24 cellular contexts compared by ENCODE assay signal in the genomic region with DNA sequence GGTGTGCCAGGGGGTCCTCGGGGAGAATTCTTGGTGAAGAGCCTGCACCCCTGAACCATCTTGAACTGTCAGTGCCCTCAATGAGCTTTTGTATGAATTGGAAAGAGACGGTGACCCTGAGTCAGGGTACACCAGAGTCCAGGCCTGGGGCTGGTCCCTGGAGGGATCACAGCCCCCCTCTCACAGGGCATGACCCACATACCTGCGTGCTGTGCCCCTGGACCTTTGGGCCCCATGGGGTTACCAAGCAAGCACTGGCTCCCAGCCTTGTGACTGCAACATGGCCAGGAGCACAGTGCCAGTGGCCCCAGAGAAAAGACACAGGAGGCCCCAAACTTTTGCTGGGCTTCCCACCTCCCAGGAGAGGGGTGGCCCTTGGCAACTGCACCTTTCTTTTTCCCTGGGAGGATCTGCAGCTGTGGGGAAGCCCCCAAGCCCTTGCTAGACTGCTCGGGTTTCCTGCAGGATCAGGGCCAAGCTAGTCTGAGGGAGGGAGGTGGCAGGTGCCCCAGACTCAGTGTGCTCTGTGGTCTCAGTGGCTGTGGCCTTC.
A peak's percentile ranks its signal among the peaks of the same experiment; 100 is the strongest.
DNase-seq lines count a peak whose midpoint lies in the region; ATAC-seq and TF ChIP-seq lines count a peak whose summit lies in the region.
"Had no signal": no experiment of that assay in that cellular context is flagged by ENCODE, and none has a peak within 500 bp of the region (broad histone marks: within the 10 kb centered on the region; RNA-seq: fewer than 3 reads in every experiment).

No MANE protein-coding gene starts in this region.

- TF ChIP-seq CTCF in lower leg skin (IDR thresholded peaks at IDR 0.05) (no peak), testis (IDR thresholded peaks at IDR 0.05) (no peak)

- no peaks in the 10 kb centered on the region for H3K4me1 ChIP-seq in testis

- no peaks in the 10 kb centered on the region for H3K9me3 ChIP-seq in testis

- H3K4me1 Mint-ChIP-seq in stimulated activated naive CD8-positive, alpha-beta T cell treated with anti-CD3 and anti-CD28 coated beads, Interleukin-15, amount 100 ng/mL, for 72 hours = no peaks in the 10 kb centered on the region

- no peaks in the 10 kb centered on the region for H3K27me3 ChIP-seq in testis

- intact Hi-C loops in lower leg skin (cut with DNase I; ENCODE audit: low total_unique reads) (no loop called here), testis (cut with DNase I; ENCODE audit: low total_unique reads) (no loop called here)

- no peaks in the 10 kb centered on the region for H3K36me3 ChIP-seq in testis (ENCODE audit: low read depth, missing control alignments)

- no peak overlapping the region for H3K4me3 Mint-ChIP-seq in stimulated activated naive CD8-positive, alpha-beta T cell treated with anti-CD3 and anti-CD28 coated beads, Interleukin-15, amount 100 ng/mL, for 72 hours
- H3K4me3 Mint-ChIP-seq: CD4-positive, alpha-beta T cell had no signal

- TF ChIP-seq POLR2A in lower leg skin (IDR thresholded peaks at IDR 0.05) (no peak), testis (IDR thresholded peaks at IDR 0.05) (no peak)

- 86 to 88% methylated on average over 3 of the region's 4 CpGs for WGBS in lower leg skin, 2 donors
- WGBS in testis, 2 donors = 84 to 90% methylated on average over 2 to 4 of the region's 4 CpGs

- ATAC-seq in stimulated activated naive CD8-positive, alpha-beta T cell treated with anti-CD3 and anti-CD28 coated beads, Interleukin-15, amount 100 ng/mL, for 72 hours = peak; percentile 18
- ATAC-seq in stimulated activated naive CD8-positive, alpha-beta T cell treated with anti-CD3 and anti-CD28 coated beads, Interleukin-15, Interleukin-2, amounts not matched to agents 100 U/mL and 50 U/mL, for 24 hours = no peak
- no peak for ATAC-seq in HG02678 (IDR thresholded peaks at IDR 0.05; ENCODE audit: unreplicated experiment)
- ATAC-seq in activated CD4-positive, CD25-positive, alpha-beta regulatory T cell treated with anti-CD3 and anti-CD28 coated beads, Interleukin-2, amount 50 U/mL, for 24 hours = no peak
- ATAC-seq: HCT116, HepG2 had no signal

- no peak overlapping the region for H3K27ac Mint-ChIP-seq in stimulated activated naive CD8-positive, alpha-beta T cell treated with anti-CD3 and anti-CD28 coated beads, Interleukin-15, amount 100 ng/mL, for 72 hours
- H3K27ac Mint-ChIP-seq: CD4-positive, alpha-beta T cell had no signal

- H3K4me3 ChIP-seq in lower leg skin (ENCODE audit: low read depth, poor library complexity, severe bottlenecking) = no peak overlapping the region
- H3K4me3 ChIP-seq in testis = no peak overlapping the region

- H3K27me3 Mint-ChIP-seq in stimulated activated naive CD8-positive, alpha-beta T cell treated with anti-CD3 and anti-CD28 coated beads, Interleukin-15, amount 100 ng/mL, for 72 hours = no peaks in the 10 kb centered on the region
- H3K27me3 Mint-ChIP-seq: CD4-positive, alpha-beta T cell had no signal

- peaks cover 0 to 34% of the 10 kb centered on the region in 2 donors for H3K9me3 Mint-ChIP-seq in stimulated activated naive CD8-positive, alpha-beta T cell treated with anti-CD3 and anti-CD28 coated beads, Interleukin-15, amount 100 ng/mL, for 72 hours

- DNase-seq in stimulated activated naive CD8-positive, alpha-beta T cell treated with anti-CD3 and anti-CD28 coated beads, Interleukin-15, amount 100 ng/mL, for 72 hours = no peak
- DNase-seq in stimulated activated naive CD8-positive, alpha-beta T cell treated with anti-CD3 and anti-CD28 coated beads, Interleukin-15, Interleukin-2, amounts not matched to agents 100 U/mL and 50 U/mL, for 24 hours = no peak
- DNase-seq in lower leg skin (ENCODE audit: low spot score in 2 of 2) (peak; percentile 7 to 68), testis (peak; percentile 6), cerebellar cortex (ENCODE audit: low spot score) (no peak)
- DNase-seq: 8988T; ACHN; CD4-positive, alpha-beta T cell; COR-L47; Kasumi-1; NCI-H1092 treated with DMSO at 0.1 percent for 48 hours; NCI-H1436; NCI-H187; NCI-H2081 treated with DMSO at 0.1 percent for 48 hours; NCI-H2171; NCI-H226; NCI-H510A; NCI-H69; RPMI8226; SHP77 had no signal

- no peak overlapping the region for H3K27ac ChIP-seq in testis

Comparison
In these comparisons a context has a peak if more than half of its experiments do, and no peak if none do; other contexts are left out.
1. DNase-seq: peak in lower leg skin (2 of 2) and testis (single experiment); none in stimulated activated naive CD8-positive, alpha-beta T cell treated with anti-CD3 and anti-CD28 coated beads, Interleukin-15, amount 100 ng/mL, for 72 hours (0 of 2), stimulated activated naive CD8-positive, alpha-beta T cell treated with anti-CD3 and anti-CD28 coated beads, Interleukin-15, Interleukin-2, amounts not matched to agents 100 U/mL and 50 U/mL, for 24 hours (single experiment) and cerebellar cortex (single experiment).